In the genomic region with DNA sequence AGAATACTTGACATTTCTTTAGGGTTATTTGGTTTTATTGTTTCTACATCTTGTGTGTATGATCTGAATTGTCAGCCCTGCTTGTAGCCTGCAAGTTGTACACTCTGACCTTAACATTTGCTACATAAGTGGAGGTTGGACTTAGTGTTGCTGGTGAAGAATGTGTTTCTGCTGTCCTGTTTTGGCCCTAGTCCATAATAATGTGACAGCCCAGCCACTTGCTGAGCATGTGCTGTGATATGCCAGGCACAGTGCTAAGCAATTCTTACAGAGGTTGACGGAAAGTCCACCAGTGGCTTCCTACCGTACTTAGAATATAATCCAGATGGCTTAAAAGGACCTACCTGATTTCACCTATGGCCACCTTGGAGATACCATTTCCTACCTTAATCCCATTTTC, we compare ENCODE assay signal across 21 cellular contexts.
A peak's percentile ranks its signal among the peaks of the same experiment; 100 is the strongest.
DNase-seq lines count a peak whose midpoint lies in the region; ATAC-seq and TF ChIP-seq lines count a peak whose summit lies in the region.
"Had no signal": no experiment of that assay in that cellular context is flagged by ENCODE, and none has a peak within 500 bp of the region (broad histone marks: within the 10 kb centered on the region; RNA-seq: fewer than 3 reads in every experiment).

No MANE protein-coding gene starts in this region.

- H3K23me2 ChIP-seq in H9 (ENCODE audit: insufficient read length, low read depth, low read length, poor library complexity, severe bottlenecking): no peaks in the 10 kb centered on the region

- H3K4me3 ChIP-seq in right atrium auricular region (no peak overlapping the region), mesenchymal stem cell (ENCODE audit: insufficient read depth in 1 of 2, low read depth in 1 of 2, low read length in 2 of 2) (no peak overlapping the region)
- H3K4me3 ChIP-seq: A549; BLaER1 treated with 17β-estradiol and CSF1 and Interleukin-3, amounts not matched to agents 10 nM and 100 nM; GM23248 had no signal

- H3K79me1 ChIP-seq in H9 (ENCODE audit: insufficient read depth, low read depth, low read length, poor library complexity, severe bottlenecking) (no peaks in the 10 kb centered on the region), mesenchymal stem cell (replicated peaks; ENCODE audit: low read length, poor library complexity, severe bottlenecking) (no peaks in the 10 kb centered on the region)

- H4K91ac ChIP-seq in H9 (ENCODE audit: insufficient read length, low read depth, low read length) (no peak overlapping the region), mesenchymal stem cell (ENCODE audit: low read length) (peak overlapping the region; percentile 15)

- H2BK12ac ChIP-seq in H9 (ENCODE audit: insufficient read length, low read depth, low read length) (no peak overlapping the region), mesenchymal stem cell (ENCODE audit: low read length in 2 of 2) (no peak overlapping the region)

- WGBS in H9 (ENCODE audit: extremely low coverage, insufficient read length, low lambda C conversion rate): no CpG with 5 or more reads among the region's 2 CpGs
- 52% methylated on average over 2 of the region's 2 CpGs for whole genome bisulfite sequencing in mesenchymal stem cell

- TF ChIP-seq CTCF in right atrium auricular region (IDR thresholded peaks at IDR 0.05) (no peak), H9 (conservative IDR thresholded peaks at IDR 0.05) (no peak)

- H2BK120ac ChIP-seq in H9 (ENCODE audit: low read depth, low read length, poor library complexity, severe bottlenecking) (no peak overlapping the region), mesenchymal stem cell (ENCODE audit: low read depth, low read length) (no peak overlapping the region)

- no peak overlapping the region for H2AK5ac ChIP-seq in H9 (ENCODE audit: insufficient read length, low read length)
- H2AK5ac ChIP-seq in mesenchymal stem cell (ENCODE audit: low read length, severe bottlenecking): no peak overlapping the region

- H3K14ac ChIP-seq in H9 (ENCODE audit: insufficient read depth, low read length) (no peak overlapping the region), mesenchymal stem cell (ENCODE audit: low read length in 2 of 2) (no peak overlapping the region)

- H3K4ac ChIP-seq in H9 (ENCODE audit: low read depth, low read length): no peak overlapping the region
- no peak overlapping the region for H3K4ac ChIP-seq in mesenchymal stem cell (ENCODE audit: low read depth in 1 of 2, low read length in 2 of 2)

- H3K56ac ChIP-seq in H9 (ENCODE audit: insufficient read length, low read depth, low read length): no peak overlapping the region

- H3K9me3 Mint-ChIP-seq in H9: peaks cover 0 to 8% of the 10 kb centered on the region in 2 experiments; a peak in 4 of 5 replicates

- no peak overlapping the region for H3K27ac Mint-ChIP-seq in H9
- H3K27ac Mint-ChIP-seq: CD14-positive monocyte; CD4-positive, alpha-beta T cell; CD8-positive, alpha-beta memory T cell had no signal

- H3K4me1 Mint-ChIP-seq in H9: peaks cover 0 to 5% of the 10 kb centered on the region in 2 experiments; a peak in 1 of 4 replicates
- H3K4me1 Mint-ChIP-seq: CD14-positive monocyte; CD8-positive, alpha-beta memory T cell had no signal

- ATAC-seq in Right ventricle myocardium superior (ENCODE audit: poor library complexity) (peak; percentile 48), GM21737 (IDR thresholded peaks at IDR 0.05; ENCODE audit: unreplicated experiment) (no peak), HG02870 (IDR thresholded peaks at IDR 0.05; ENCODE audit: unreplicated experiment) (no peak)
- ATAC-seq: A549, HCT116 had no signal

- peaks cover 0 to 3% (median 0%) of the 10 kb centered on the region in 3 experiments; a peak in 1 of 7 replicates for H3K36me3 Mint-ChIP-seq in H9 (ENCODE audit: insufficient read depth in 1 of 3, low read depth in 3 of 3)
- H3K36me3 Mint-ChIP-seq: CD14-positive monocyte; CD8-positive, alpha-beta memory T cell had no signal

- no peak overlapping the region for H2BK15ac ChIP-seq in H9 (ENCODE audit: low read depth, low read length)
- H2BK15ac ChIP-seq in mesenchymal stem cell (ENCODE audit: low read depth, poor library complexity, severe bottlenecking): no peak overlapping the region

- H3K27me3 ChIP-seq in right atrium auricular region (no peaks in the 10 kb centered on the region), H9 (ENCODE audit: insufficient read depth, low read length) (no peaks in the 10 kb centered on the region), mesenchymal stem cell (ENCODE audit: control insufficient read depth in 1 of 2, insufficient read depth in 1 of 2, low read length in 2 of 2) (no peaks in the 10 kb centered on the region)
- H3K27me3 ChIP-seq: BE2C; BLaER1 treated with 17β-estradiol and CSF1 and Interleukin-3, amounts not matched to agents 10 nM and 100 nM had no signal

- no peak overlapping the region for H3K27ac ChIP-seq in right atrium auricular region
- H3K27ac ChIP-seq in H9 (ENCODE audit: insufficient read length, low read depth, low read length): no peak overlapping the region
- H3K27ac ChIP-seq in mesenchymal stem cell (ENCODE audit: low read length, poor library complexity, severe bottlenecking): no peak overlapping the region
- H3K27ac ChIP-seq: A549; BLaER1 treated with 17β-estradiol and CSF1 and Interleukin-3, amounts not matched to agents 10 nM and 100 nM; GM23248 had no signal

- H3K79me2 ChIP-seq in H9 (ENCODE audit: insufficient read depth, low read length): no peaks in the 10 kb centered on the region

- H3K4me3 Mint-ChIP-seq in H9: no peak overlapping the region; a peak in 1 of 5 replicates
- H3K4me3 Mint-ChIP-seq: CD14-positive monocyte; CD4-positive, alpha-beta T cell; CD8-positive, alpha-beta memory T cell had no signal

- no peaks in the 10 kb centered on the region for H3K36me3 ChIP-seq in right atrium auricular region
- no peaks in the 10 kb centered on the region for H3K36me3 ChIP-seq in mesenchymal stem cell (ENCODE audit: control insufficient read depth in 1 of 2, insufficient read depth in 2 of 2, low read depth in 1 of 2, low read length in 2 of 2)
- H3K36me3 ChIP-seq: BE2C; BLaER1 treated with 17β-estradiol and CSF1 and Interleukin-3, amounts not matched to agents 10 nM and 100 nM had no signal

- H3K4me1 ChIP-seq in right atrium auricular region (no peaks in the 10 kb centered on the region), H9 (ENCODE audit: insufficient read depth, low read length) (no peaks in the 10 kb centered on the region), mesenchymal stem cell (ENCODE audit: control insufficient read depth, insufficient read depth, low read depth, low read length) (no peaks in the 10 kb centered on the region)
- H3K4me1 ChIP-seq: A549; BE2C; BLaER1 treated with 17β-estradiol and CSF1 and Interleukin-3, amounts not matched to agents 10 nM and 100 nM had no signal

- H4K8ac ChIP-seq in H9 (replicated peaks; ENCODE audit: insufficient read length, low read depth, low read length): no peak overlapping the region
- no peak overlapping the region for H4K8ac ChIP-seq in mesenchymal stem cell (ENCODE audit: low read length)

- H2BK5ac ChIP-seq in H9 (ENCODE audit: insufficient read length, low read length): no peak overlapping the region
- H2BK5ac ChIP-seq in mesenchymal stem cell (ENCODE audit: low read depth, low read length, poor library complexity, severe bottlenecking): no peak overlapping the region

- H3K9ac ChIP-seq in H9 (ENCODE audit: extremely low read depth, insufficient read length, low read length) (no peak overlapping the region), mesenchymal stem cell (ENCODE audit: low read length) (no peak overlapping the region)
- H3K9ac ChIP-seq: BLaER1 treated with 17β-estradiol and CSF1 and Interleukin-3, amounts not matched to agents 10 nM and 100 nM; GM23248 had no signal

- DNase-seq in Right ventricle myocardium superior: no peak
- no peak for DNase-seq in right atrium auricular region (ENCODE audit: low spot score)
- no peak for DNase-seq in H9
- no peak for DNase-seq in mesenchymal stem cell
- DNase-seq: 8988T; ACHN; AML-193; BE2C; CD4-positive, alpha-beta T cell; CD8-positive, alpha-beta memory T cell; DMS53; DMS79 treated with DMSO at 0.1 percent for 48 hours; GF-D8; GM23248; H7 had no signal

- no peak overlapping the region for H2AFZ ChIP-seq in H9 (ENCODE audit: low read length)
- no peak overlapping the region for H2AFZ ChIP-seq in mesenchymal stem cell (ENCODE audit: low read depth, low read length)
- H2AFZ ChIP-seq: GM23248 had no signal

- no peak overlapping the region for H2BK20ac ChIP-seq in H9 (ENCODE audit: low read depth, low read length, poor library complexity, severe bottlenecking)

- intact Hi-C loops in Right ventricle myocardium superior (cut with DNase I): no loop called here

- H4K20me1 ChIP-seq in H9 (ENCODE audit: control insufficient read depth, insufficient read depth, insufficient read length): no peaks in the 10 kb centered on the region
- H4K20me1 ChIP-seq: BLaER1 treated with 17β-estradiol and CSF1 and Interleukin-3, amounts not matched to agents 10 nM and 100 nM had no signal

- H3K4me2 ChIP-seq in H9 (ENCODE audit: insufficient read depth, insufficient read length, low read length) (no peak overlapping the region), mesenchymal stem cell (ENCODE audit: low read length, poor library complexity, severe bottlenecking) (no peak overlapping the region)
- H3K4me2 ChIP-seq: A549; BLaER1 treated with 17β-estradiol and CSF1 and Interleukin-3, amounts not matched to agents 10 nM and 100 nM had no signal

- H3K27me3 Mint-ChIP-seq in H9 (ENCODE audit: low read depth): no peaks in the 10 kb centered on the region
- H3K27me3 Mint-ChIP-seq: CD4-positive, alpha-beta T cell; CD8-positive, alpha-beta memory T cell had no signal

- peak overlapping the region; percentile 28 for H4K5ac ChIP-seq in H9 (ENCODE audit: insufficient read length, low read depth, low read length)

- H3K9me3 ChIP-seq in right atrium auricular region (no peaks in the 10 kb centered on the region), H9 (ENCODE audit: control insufficient read depth, low read depth, low read length) (no peaks in the 10 kb centered on the region), mesenchymal stem cell (ENCODE audit: control insufficient read depth, low read length) (no peaks in the 10 kb centered on the region)
- H3K9me3 ChIP-seq: A549, BE2C had no signal

- H3K18ac ChIP-seq in H9 (ENCODE audit: insufficient read length, low read depth, low read length): no peak overlapping the region
- H3K18ac ChIP-seq in mesenchymal stem cell (ENCODE audit: low read depth in 1 of 2, low read length in 2 of 2): no peak overlapping the region

- H3K23ac ChIP-seq in H9 (ENCODE audit: insufficient read length, low read depth, low read length): no peak overlapping the region
- H3K23ac ChIP-seq in mesenchymal stem cell (ENCODE audit: low read length in 2 of 2): no peak overlapping the region

- H3T11ph ChIP-seq in H9 (ENCODE audit: low read length): no peak overlapping the region
